ENCODE assay signal across 11 cellular contexts in genomic region chr15:100043069-100043641, GRCh38.
A peak's percentile ranks its signal among the peaks of the same experiment; 100 is the strongest.
DNase-seq lines count a peak whose midpoint lies in the region; ATAC-seq and TF ChIP-seq lines count a peak whose summit lies in the region.
"Had no signal": no experiment of that assay in that cellular context is flagged by ENCODE, and none has a peak within 500 bp of the region (broad histone marks: within the 10 kb centered on the region; RNA-seq: fewer than 3 reads in every experiment).

No MANE protein-coding gene starts in this region.

- H3K27ac Mint-ChIP-seq in T-helper 2 cell treated with Interferon-gamma antibody and Interleukin-4, amounts not matched to agents 5 μg/mL and 100 μg/mL, for 36 hours = no peak overlapping the region
- H3K27ac Mint-ChIP-seq in Caco-2 (ENCODE audit: unreplicated experiment) = no peak overlapping the region

- DNase-seq in NOMO-1 (lab: John Stamatoyannopoulos, UW; ENCODE audit: unreplicated experiment in 2 of 2) (peak; percentile 6 to 46), NOMO-1 treated with dmso at 0.1 percent for 144 hours (lab: John Stamatoyannopoulos, UW; ENCODE audit: unreplicated experiment) (no peak), ascending aorta (ENCODE audit: low spot score in 2 of 2) (no peak), hepatocyte (ENCODE audit: low spot score) (peak; percentile 30), uterus (no peak), Caco-2 (no peak)
- no peak for DNase-seq in T-helper 2 cell treated with Interferon-gamma antibody and Interleukin-4, amounts not matched to agents 5 μg/mL and 100 μg/mL, for 36 hours (ENCODE audit: low spot score)
- DNase-seq: H7; left colon; stimulated activated CD4-positive, alpha-beta T cell treated with anti-CD3 and anti-CD28 coated beads, Interleukin-12 subunit alpha, Interleukin-12 subunit beta, amount 100 ng/mL, for 4 hours had no signal

- H3K4me1 Mint-ChIP-seq in T-helper 2 cell treated with Interferon-gamma antibody and Interleukin-4, amounts not matched to agents 5 μg/mL and 100 μg/mL, for 36 hours (ENCODE audit: low read depth) = peaks cover 6% of the 10 kb centered on the region
- no peaks in the 10 kb centered on the region for H3K4me1 Mint-ChIP-seq in Caco-2 (ENCODE audit: low read depth, unreplicated experiment)

- H3K9me3 ChIP-seq in ascending aorta (no peaks in the 10 kb centered on the region), hepatocyte (ENCODE audit: low read depth) (no peaks in the 10 kb centered on the region), uterus (no peaks in the 10 kb centered on the region), Caco-2 (no peaks in the 10 kb centered on the region)

- ATAC-seq in GM19397 (IDR thresholded peaks at IDR 0.05; ENCODE audit: unreplicated experiment) = no peak
- ATAC-seq: left colon had no signal

- no peaks in the 10 kb centered on the region for H4K20me1 ChIP-seq in hepatocyte (ENCODE audit: insufficient read depth, poor library complexity, severe bottlenecking)

- intact Hi-C loops in ascending aorta (cut with DNase I) = loop anchor here (5.0 kb wide), 3 partner anchors 69 to 1036 kb away; partner anchors contain the start of gene PGPEP1L
- intact Hi-C loops in uterus (cut with DNase I; ENCODE audit: low total_unique reads) = no loop called here
- intact Hi-C loops in Caco-2 (cut with micrococcal nuclease; ENCODE audit: unreplicated experiment) = no loop called here

- H3K9me2 ChIP-seq in hepatocyte (replicated peaks; ENCODE audit: insufficient read depth) = no peaks in the 10 kb centered on the region

- no TSS peak for BruUV-seq in Caco-2 (replicated peaks; lab: Mats Ljungman, UMichigan)

- TF ChIP-seq POLR2A in uterus (IDR thresholded peaks at IDR 0.05) = no peak

- TF ChIP-seq CTCF in ascending aorta (IDR thresholded peaks at IDR 0.05) = no peak
- no peak for TF ChIP-seq CTCF in hepatocyte (IDR thresholded peaks at IDR 0.05; ENCODE audit: poor library complexity)
- no peak for TF ChIP-seq CTCF in uterus (IDR thresholded peaks at IDR 0.05)
- TF ChIP-seq CTCF in Caco-2 (IDR thresholded peaks at IDR 0.05; ENCODE audit: insufficient read depth in 1 of 2, low read depth in 1 of 2, low read length in 1 of 2, severe bottlenecking in 1 of 2, unreplicated experiment in 1 of 2) = no peak

- no peak overlapping the region for H2AFZ ChIP-seq in hepatocyte

- H3K27me3 ChIP-seq in ascending aorta = no peaks in the 10 kb centered on the region
- H3K27me3 ChIP-seq in hepatocyte = no peaks in the 10 kb centered on the region
- no peaks in the 10 kb centered on the region for H3K27me3 ChIP-seq in uterus
- H3K27me3 ChIP-seq in Caco-2 (replicated peaks; ENCODE audit: control insufficient read depth, insufficient read depth, low read length) = no peaks in the 10 kb centered on the region

- H3K4me3 ChIP-seq in ascending aorta = peak overlapping the region; percentile 1 to 32
- no peak overlapping the region for H3K4me3 ChIP-seq in hepatocyte
- no peak overlapping the region for H3K4me3 ChIP-seq in uterus
- H3K4me3 ChIP-seq in Caco-2 (ENCODE audit: low read depth, low read length) = no peak overlapping the region

- WGBS in hepatocyte (ENCODE audit: low lambda C conversion rate, missing lambda C conversion rate) = 77% methylated on average over 8 of the region's 8 CpGs

- POLR2A ChIA-PET in Caco-2 (lab: Charles Lee) = no interaction called here

- no peaks in the 10 kb centered on the region for H3K36me3 Mint-ChIP-seq in T-helper 2 cell treated with Interferon-gamma antibody and Interleukin-4, amounts not matched to agents 5 μg/mL and 100 μg/mL, for 36 hours (ENCODE audit: low read depth)
- peaks cover 6% of the 10 kb centered on the region for H3K36me3 Mint-ChIP-seq in Caco-2 (ENCODE audit: insufficient read depth, unreplicated experiment)

- CTCF ChIA-PET in Caco-2 (lab: Charles Lee) = no interaction called here

- no peaks in the 10 kb centered on the region for H3K79me2 ChIP-seq in hepatocyte

- H3K4me2 ChIP-seq in hepatocyte = no peak overlapping the region

- peaks cover 0 to 10% of the 10 kb centered on the region in 2 donors for H3K4me1 ChIP-seq in ascending aorta
- H3K4me1 ChIP-seq in hepatocyte (ENCODE audit: insufficient read depth) = no peaks in the 10 kb centered on the region
- H3K4me1 ChIP-seq in uterus = no peaks in the 10 kb centered on the region
- H3K4me1 ChIP-seq in Caco-2 = no peaks in the 10 kb centered on the region

- no peak overlapping the region for H3K4me3 Mint-ChIP-seq in T-helper 2 cell treated with Interferon-gamma antibody and Interleukin-4, amounts not matched to agents 5 μg/mL and 100 μg/mL, for 36 hours
- no peak overlapping the region for H3K4me3 Mint-ChIP-seq in Caco-2 (ENCODE audit: unreplicated experiment)

- H3K27ac ChIP-seq in ascending aorta = peak overlapping the region; percentile 48 to 58
- H3K27ac ChIP-seq in hepatocyte = no peak overlapping the region
- peak overlapping the region; percentile 35 to 49 for H3K27ac ChIP-seq in uterus

- H3K36me3 ChIP-seq in ascending aorta (no peaks in the 10 kb centered on the region), hepatocyte (replicated peaks; ENCODE audit: insufficient read depth, low read depth) (no peaks in the 10 kb centered on the region), uterus (no peaks in the 10 kb centered on the region), Caco-2 (ENCODE audit: control insufficient read depth, insufficient read depth, low read length) (no peaks in the 10 kb centered on the region)

- H3K27me3 Mint-ChIP-seq in T-helper 2 cell treated with Interferon-gamma antibody and Interleukin-4, amounts not matched to agents 5 μg/mL and 100 μg/mL, for 36 hours (ENCODE audit: low read depth) = no peaks in the 10 kb centered on the region
- no peaks in the 10 kb centered on the region for H3K27me3 Mint-ChIP-seq in Caco-2 (ENCODE audit: insufficient read depth, unreplicated experiment)

- H3K9me3 Mint-ChIP-seq in T-helper 2 cell treated with Interferon-gamma antibody and Interleukin-4, amounts not matched to agents 5 μg/mL and 100 μg/mL, for 36 hours = no peaks in the 10 kb centered on the region
- H3K9me3 Mint-ChIP-seq in Caco-2 (ENCODE audit: unreplicated experiment) = peaks cover 12% of the 10 kb centered on the region

Comparison
In these comparisons a context has a peak if more than half of its experiments do, and no peak if none do; other contexts are left out.
1. DNase-seq: peak in NOMO-1 (2 of 2) and hepatocyte (single experiment); none in NOMO-1 treated with dmso at 0.1 percent for 144 hours (single experiment), ascending aorta (0 of 2), uterus (0 of 2), T-helper 2 cell treated with Interferon-gamma antibody and Interleukin-4, amounts not matched to agents 5 μg/mL and 100 μg/mL, for 36 hours (single experiment) and Caco-2 (0 of 2).
2. H3K4me3 ChIP-seq: peak in ascending aorta (2 of 2); none in hepatocyte (single experiment), uterus (0 of 2) and Caco-2 (single experiment).